1 cellular context compared by ENCODE assay signal in genomic region chr11:8810331-8811301, GRCh38.
TF ChIP-seq lines count a peak whose summit lies in the region.

No MANE protein-coding gene starts in this region.

TF ChIP-seq in HepG2, 621 proteins besides CTCF, POLR2A, EP300 and RAD21 (continued from another document and continues in another):
- TF ChIP-seq TFAP4 (IDR thresholded peaks at IDR 0.05; ENCODE audit: borderline replicate concordance, low read depth): no peak
- TF ChIP-seq ZNF512B (CRISPR knock-in tag; IDR thresholded peaks at IDR 0.05; ENCODE audit: borderline replicate concordance): peak; percentile 91; the same call in 1 of the 2 replicates
- no peak for TF ChIP-seq ZNF205 (CRISPR knock-in tag; IDR thresholded peaks at IDR 0.05)
- no peak for TF ChIP-seq ZNF33A (CRISPR knock-in tag; IDR thresholded peaks at IDR 0.05; ENCODE audit: borderline replicate concordance)
- TF ChIP-seq ZSCAN20 (CRISPR knock-in tag; IDR thresholded peaks at IDR 0.05; ENCODE audit: borderline replicate concordance): no peak
- TF ChIP-seq LRRFIP1 (CRISPR knock-in tag; conservative IDR thresholded peaks at IDR 0.05): no peak
- TF ChIP-seq ZNF687 (CRISPR knock-in tag; IDR thresholded peaks at IDR 0.05): peak; percentile 76
- no peak for TF ChIP-seq KAT8 (CRISPR knock-in tag; IDR thresholded peaks at IDR 0.05)
- TF ChIP-seq ATF2 (CRISPR knock-in tag; IDR thresholded peaks at IDR 0.05): no peak
- TF ChIP-seq ZNF383 (CRISPR knock-in tag; IDR thresholded peaks at IDR 0.05; ENCODE audit: borderline replicate concordance): no peak
- TF ChIP-seq ZSCAN30 (CRISPR knock-in tag; IDR thresholded peaks at IDR 0.05): no peak
- TF ChIP-seq ZNF281 (CRISPR knock-in tag; IDR thresholded peaks at IDR 0.05; ENCODE audit: borderline replicate concordance): no peak
- TF ChIP-seq RFXANK (CRISPR knock-in tag; IDR thresholded peaks at IDR 0.05): no peak
- TF ChIP-seq PRDM4 (CRISPR knock-in tag; IDR thresholded peaks at IDR 0.05; ENCODE audit: borderline replicate concordance): no peak
- no peak for TF ChIP-seq TBX3 (IDR thresholded peaks at IDR 0.05; ENCODE audit: borderline replicate concordance)
- TF ChIP-seq HNF4G (IDR thresholded peaks at IDR 0.05; ENCODE audit: borderline replicate concordance, low read depth, low read length): no peak
- TF ChIP-seq HNF4G (CRISPR knock-in tag; IDR thresholded peaks at IDR 0.05; ENCODE audit: borderline replicate concordance, low read depth): no peak
- peak; percentile 58; the same call in 1 of the 2 replicates for TF ChIP-seq ZNF598 (CRISPR knock-in tag; IDR thresholded peaks at IDR 0.05; ENCODE audit: borderline replicate concordance)
- TF ChIP-seq SAP130 (CRISPR knock-in tag; IDR thresholded peaks at IDR 0.05; ENCODE audit: low read depth): peak; percentile 67
- no peak for TF ChIP-seq ZNF3 (CRISPR knock-in tag; IDR thresholded peaks at IDR 0.05)
- no peak for TF ChIP-seq SYNCRIP (IDR thresholded peaks at IDR 0.05; ENCODE audit: insufficient read depth, low read depth, low read length)
- TF ChIP-seq MLXIP (CRISPR knock-in tag; IDR thresholded peaks at IDR 0.05; ENCODE audit: borderline replicate concordance): no peak
- no peak for TF ChIP-seq PRMT3 (CRISPR knock-in tag; IDR thresholded peaks at IDR 0.05; ENCODE audit: borderline replicate concordance, low read depth)
- no peak for TF ChIP-seq FOXO4 (CRISPR knock-in tag; conservative IDR thresholded peaks at IDR 0.05)
- TF ChIP-seq ZNF710 (CRISPR knock-in tag; IDR thresholded peaks at IDR 0.05; ENCODE audit: borderline replicate concordance): peak; percentile 59; the same call in 1 of the 2 replicates
- TF ChIP-seq SSRP1 (CRISPR knock-in tag; IDR thresholded peaks at IDR 0.05): no peak
- no peak for TF ChIP-seq ONECUT2 (CRISPR knock-in tag; IDR thresholded peaks at IDR 0.05)
